In genomic region chr17:41907185-41907556, GRCh38 we compare ENCODE assay signal across 13 cellular contexts. TPM values are rescaled to one million over a fixed set of nuclear protein-coding genes. Genes with fewer than 3 reads are reported as not detected.
DNase-seq lines count a peak whose midpoint lies in the region; ATAC-seq and TF ChIP-seq lines count a peak whose summit lies in the region.
"Had no signal": no experiment of that assay in that cellular context is flagged by ENCODE, and none has a peak within 500 bp of the region (broad histone marks: within the 10 kb centered on the region; RNA-seq: fewer than 3 reads in every experiment).

No MANE protein-coding gene starts in this region.

- TF ChIP-seq POLR2A in IMR-90 (IDR thresholded peaks at IDR 0.05; ENCODE audit: low read depth, low read length) = no peak

- H3K27me3 ChIP-seq in IMR-90 (ENCODE audit: control insufficient read depth, insufficient read depth, low read length) (no peaks in the 10 kb centered on the region), neural progenitor cell (no peaks in the 10 kb centered on the region)
- H3K27me3 ChIP-seq: tibial nerve had no signal

- peak overlapping the region; percentile 29 to 68; a peak in 3 of 4 replicates for H4K8ac ChIP-seq in IMR-90 (ENCODE audit: low read depth in 2 of 2, low read length in 2 of 2)

- no peaks in the 10 kb centered on the region for H3K9me3 ChIP-seq in IMR-90 (ENCODE audit: control insufficient read depth, insufficient read depth, low read length)
- H3K9me3 ChIP-seq in neural progenitor cell (ENCODE audit: low read depth) = no peaks in the 10 kb centered on the region
- H3K9me3 ChIP-seq: tibial nerve had no signal

- H3K27me3 Mint-ChIP-seq in brain = no peaks in the 10 kb centered on the region
- peaks cover 3% of the 10 kb centered on the region for H3K27me3 Mint-ChIP-seq in neural progenitor cell (ENCODE audit: insufficient read depth, low read depth)
- H3K27me3 Mint-ChIP-seq in natural killer cell treated with Interleukin-12 subunit alpha and Interleukin-12 subunit beta and Interleukin-15 and Interleukin-18, amount 100 ng/mL, for 72 hours = no peaks in the 10 kb centered on the region
- H3K27me3 Mint-ChIP-seq: activated naive CD8-positive, alpha-beta T cell treated with anti-CD3 and anti-CD28 coated beads, Interleukin-2, amount 10 ng/mL, durations not matched to agents 7 days and 5 days had no signal

- H2AFZ ChIP-seq in IMR-90 (replicated peaks; ENCODE audit: low read length, poor library complexity) (no peak overlapping the region), neural progenitor cell (replicated peaks) (no peak overlapping the region)

- peaks cover 39% of the 10 kb centered on the region for H4K20me1 ChIP-seq in IMR-90 (ENCODE audit: insufficient read depth, low read length)
- H4K20me1 ChIP-seq in neural progenitor cell (ENCODE audit: low read depth) = peaks cover 39% of the 10 kb centered on the region

- WGBS in IMR-90 (ENCODE audit: extremely low coverage in 2 of 2, insufficient read length in 1 of 2), 2 experiments = 36% methylated on average over 3 of the region's 8 CpGs; no CpG with 5 or more reads in 1 of the 2 experiments

- 0 out of 2 replicates have a peak, but pooled peaks have one; percentile 18 for TF ChIP-seq RAD21 in IMR-90 (IDR thresholded peaks at IDR 0.05; ENCODE audit: low read length)

- peaks cover 77% of the 10 kb centered on the region for H3K36me3 ChIP-seq in IMR-90 (ENCODE audit: control insufficient read depth, insufficient read depth, low read length)
- peaks cover 4% of the 10 kb centered on the region for H3K36me3 ChIP-seq in neural progenitor cell

- peak overlapping the region in 4 of 5 experiments; percentile 39 to 95 (median 88) for H3K27ac Mint-ChIP-seq in brain
- peak overlapping the region; percentile 42 for H3K27ac Mint-ChIP-seq in neural progenitor cell
- no peak overlapping the region for H3K27ac Mint-ChIP-seq in natural killer cell treated with Interleukin-12 subunit alpha and Interleukin-12 subunit beta and Interleukin-15 and Interleukin-18, amount 100 ng/mL, for 72 hours
- H3K27ac Mint-ChIP-seq: activated naive CD8-positive, alpha-beta T cell treated with anti-CD3 and anti-CD28 coated beads, Interleukin-2, amount 10 ng/mL, durations not matched to agents 7 days and 5 days had no signal

- in situ Hi-C loops in IMR-90 (cut with MboI; ENCODE audit: low sequenced_read_pairs) = no loop called here
- in situ Hi-C loops in G401 (cut with HindIII; ENCODE audit: low sequenced_read_pairs) = no loop called here

- no peak for TF ChIP-seq CTCF in AG09309 (IDR thresholded peaks at IDR 0.05; ENCODE audit: control insufficient read depth, insufficient read depth, low read depth, low read length, missing control alignments)
- TF ChIP-seq CTCF in IMR-90 (conservative IDR thresholded peaks at IDR 0.05; ENCODE audit: low read depth, low read length) = no peak
- TF ChIP-seq CTCF in brain (conservative IDR thresholded peaks at IDR 0.05) = no peak
- TF ChIP-seq CTCF in neural progenitor cell (IDR thresholded peaks at IDR 0.05) = no peak

- H2AK5ac ChIP-seq in IMR-90 (ENCODE audit: low read depth, low read length) = peak overlapping the region; percentile 99

- peak overlapping the region; percentile 65; the same call in 1 of the 2 replicates for H4K5ac ChIP-seq in IMR-90 (ENCODE audit: low read depth, low read length)

- H3K27ac ChIP-seq in IMR-90 (ENCODE audit: insufficient read depth, low read length) (peak overlapping the region; percentile 58), neural progenitor cell (peak overlapping the region; percentile 23)

- H3K4me2 ChIP-seq in IMR-90 (ENCODE audit: low read depth, low read length) (peak overlapping the region; percentile 29; the same call in 1 of the 2 replicates), neural progenitor cell (no peak overlapping the region)

- peak overlapping the region; percentile 68 for H3K14ac ChIP-seq in IMR-90 (replicated peaks; ENCODE audit: low read depth, low read length)

- no TSS peak for BruUV-seq in IMR-90 (replicated peaks; lab: Mats Ljungman, UMichigan)

- H2BK15ac ChIP-seq in IMR-90 (ENCODE audit: low read depth, low read length) = peak overlapping the region; percentile 71; the same call in 2 of the 3 replicates

- H3K23ac ChIP-seq in IMR-90 (ENCODE audit: low read depth, low read length) = peak overlapping the region; percentile 89; the same call in 1 of the 2 replicates

- H3K4me1 ChIP-seq in IMR-90 (ENCODE audit: control insufficient read depth, insufficient read depth, low read length) (peaks cover 33% of the 10 kb centered on the region), neural progenitor cell (no peaks in the 10 kb centered on the region)
- H3K4me1 ChIP-seq: tibial nerve had no signal

- POLR2A ChIA-PET in IMR-90 (lab: Charles Lee; ENCODE audit: unreplicated experiment) = interaction anchor here (0.7 kb wide), 1 partner anchor 16 kb away, joined by 15 read pairs; no protein-coding TSS in a partner anchor

- peak overlapping the region; percentile 29; the same call in 1 of the 2 replicates for H3K56ac ChIP-seq in IMR-90 (ENCODE audit: extremely low read depth, insufficient read depth, low read length)

- H3K18ac ChIP-seq in IMR-90 (ENCODE audit: low read depth, low read length) = peak overlapping the region; percentile 53

- H3K9me1 ChIP-seq in IMR-90 (ENCODE audit: insufficient read depth, low read length) = peaks cover 41% of the 10 kb centered on the region

- H3F3A ChIP-seq in neural progenitor cell (ENCODE audit: low read depth) = peaks cover 6% of the 10 kb centered on the region

- DNase-seq in AG09309 (ENCODE audit: low read depth) (peak; percentile 33), IMR-90 (peak; percentile 82), neural progenitor cell (ENCODE audit: low spot score) (no peak), G401 (ENCODE audit: low spot score) (no peak)
- no peak for DNase-seq in natural killer cell treated with Interleukin-12 subunit alpha and Interleukin-12 subunit beta and Interleukin-15 and Interleukin-18, amount 100 ng/mL, for 72 hours (ENCODE audit: low spot score)
- DNase-seq in effector CD8-positive, alpha-beta T cell (lab: John Stamatoyannopoulos, UW) = no peak
- DNase-seq: activated CD4-positive, alpha-beta T cell treated with anti-CD3 and anti-CD28 coated beads, Interleukin-2, amount 50 U/mL, for 4 hours; activated naive CD8-positive, alpha-beta T cell treated with anti-CD3 and anti-CD28 coated beads, Interleukin-2, amount 10 ng/mL, durations not matched to agents 7 days and 5 days; NCI-H345; occipital lobe had no signal

- ATAC-seq in IMR-90 (ENCODE audit: low read depth) = peak; percentile 28
- ATAC-seq in natural killer cell treated with Interleukin-12 subunit alpha and Interleukin-12 subunit beta and Interleukin-15 and Interleukin-18, amount 100 ng/mL, for 72 hours = no peak
- ATAC-seq in HG03521 (IDR thresholded peaks at IDR 0.05; ENCODE audit: unreplicated experiment) = no peak

- dilution Hi-C loops in IMR-90 (cut with HindIII; ENCODE audit: low sequenced_read_pairs, unreplicated experiment) = no loop called here

- H4K91ac ChIP-seq in IMR-90 (ENCODE audit: insufficient read depth, low read depth, low read length) = peak overlapping the region; percentile 73; the same call in 1 of the 2 replicates

- H3K9ac ChIP-seq in IMR-90 (ENCODE audit: low read depth, low read length) (0 out of 2 replicates have a peak overlapping the region, but pooled peaks have one; percentile 2), neural progenitor cell (no peak overlapping the region)

- CTCF ChIA-PET in IMR-90 (lab: Yijun Ruan, JAX) = no interaction called here

- H3K9me3 Mint-ChIP-seq in brain (no peaks in the 10 kb centered on the region), neural progenitor cell (no peaks in the 10 kb centered on the region)
- H3K9me3 Mint-ChIP-seq in natural killer cell treated with Interleukin-12 subunit alpha and Interleukin-12 subunit beta and Interleukin-15 and Interleukin-18, amount 100 ng/mL, for 72 hours = no peaks in the 10 kb centered on the region
- H3K9me3 Mint-ChIP-seq: activated naive CD8-positive, alpha-beta T cell treated with anti-CD3 and anti-CD28 coated beads, Interleukin-2, amount 10 ng/mL, durations not matched to agents 7 days and 5 days had no signal

- peak overlapping the region; percentile 91 for H2AK9ac ChIP-seq in IMR-90 (replicated peaks; ENCODE audit: low read depth, low read length, poor library complexity)

- H3K4ac ChIP-seq in IMR-90 (ENCODE audit: low read depth, low read length) = peak overlapping the region; percentile 93

- peaks cover 26% of the 10 kb centered on the region for H3K79me2 ChIP-seq in neural progenitor cell (ENCODE audit: low read depth)

- H3K36me3 Mint-ChIP-seq in brain (peaks cover 68% of the 10 kb centered on the region), neural progenitor cell (peaks cover 41% of the 10 kb centered on the region)
- peaks cover 7% of the 10 kb centered on the region for H3K36me3 Mint-ChIP-seq in natural killer cell treated with Interleukin-12 subunit alpha and Interleukin-12 subunit beta and Interleukin-15 and Interleukin-18, amount 100 ng/mL, for 72 hours

- H3K4me3 ChIP-seq in AG09309 (ENCODE audit: control insufficient read depth, low read depth, low read length) = no peak overlapping the region
- no peak overlapping the region for H3K4me3 ChIP-seq in IMR-90 (ENCODE audit: insufficient read depth, low read depth, low read length)
- no peak overlapping the region for H3K4me3 ChIP-seq in neural progenitor cell
- H3K4me3 ChIP-seq: tibial nerve had no signal

- H3K4me1 Mint-ChIP-seq in brain = peaks cover 14% of the 10 kb centered on the region
- H3K4me1 Mint-ChIP-seq in neural progenitor cell = peaks cover 6% of the 10 kb centered on the region
- H3K4me1 Mint-ChIP-seq in natural killer cell treated with Interleukin-12 subunit alpha and Interleukin-12 subunit beta and Interleukin-15 and Interleukin-18, amount 100 ng/mL, for 72 hours (ENCODE audit: low read depth in 2 of 2) = peaks cover 0 to 5% of the 10 kb centered on the region in 2 donors
- H3K4me1 Mint-ChIP-seq: activated naive CD8-positive, alpha-beta T cell treated with anti-CD3 and anti-CD28 coated beads, Interleukin-2, amount 10 ng/mL, durations not matched to agents 7 days and 5 days had no signal

- H2BK5ac ChIP-seq in IMR-90 (ENCODE audit: low read depth, low read length, poor library complexity, severe bottlenecking) = peak overlapping the region; percentile 78

- peaks cover 63 to 85% of the 10 kb centered on the region in 2 experiments for H3K79me1 ChIP-seq in IMR-90 (ENCODE audit: low read depth in 1 of 2, low read length in 2 of 2)

- peak overlapping the region; percentile 43 for H2BK20ac ChIP-seq in IMR-90 (ENCODE audit: low read depth, low read length)

- peak overlapping the region; percentile 31; the same call in 1 of the 2 replicates for H2BK120ac ChIP-seq in IMR-90 (ENCODE audit: low read depth, low read length)

- intact Hi-C loops in IMR-90 (cut with micrococcal nuclease) = no loop called here

- H3K4me3 Mint-ChIP-seq in brain (peak overlapping the region in 3 of 5 experiments; percentile 30 to 60 (median 49)), neural progenitor cell (peak overlapping the region; percentile 15)
- H3K4me3 Mint-ChIP-seq in natural killer cell treated with Interleukin-12 subunit alpha and Interleukin-12 subunit beta and Interleukin-15 and Interleukin-18, amount 100 ng/mL, for 72 hours = no peak overlapping the region
- H3K4me3 Mint-ChIP-seq: activated naive CD8-positive, alpha-beta T cell treated with anti-CD3 and anti-CD28 coated beads, Interleukin-2, amount 10 ng/mL, durations not matched to agents 7 days and 5 days had no signal

RNA-seq across cellular contexts. Expression of gene ACLY, which starts 11.6 kb away (rescaled TPM):
- 228 and 230 TPM in 2 replicates for total RNA-seq in IMR-90 (2012; rRNA removed)
- polyA plus RNA-seq in IMR-90 (2012; rRNA removed) = 167 and 170 TPM in 2 replicates
- 108 and 143 TPM in 2 replicates for polyA plus RNA-seq in IMR-90 (2012; cell fraction: cytosol; rRNA removed)
- 153 and 170 TPM in 2 replicates for polyA plus RNA-seq in IMR-90 (2012; cell fraction: nucleus; rRNA removed; ENCODE audit: low replicate concordance)
- 126 TPM for polyA plus RNA-seq in brain (ENCODE audit: insufficient read depth, low read depth, low replicate concordance)
- 221 and 273 TPM in 2 replicates for total RNA-seq in neural progenitor cell (ENCODE audit: low replicate concordance)
- total RNA-seq in G401 (2014; rRNA removed; shearing (Covaris generic)) = 193 and 255 TPM in 2 replicates
- 100 to 1,000 TPM; 200 to 243 TPM for total RNA-seq in natural killer cell treated with Interleukin-12 subunit alpha and Interleukin-12 subunit beta and Interleukin-15 and Interleukin-18, amount 100 ng/mL, for 72 hours

RNA-seq across cellular contexts. Expression of gene ODAD4, which starts 23.2 kb away (rescaled TPM):
- total RNA-seq in IMR-90 (2012; rRNA removed) = 0.54 and 0.56 TPM in 2 replicates
- 0.37 and 0.38 TPM in 2 replicates for polyA plus RNA-seq in IMR-90 (2012; rRNA removed)
- polyA plus RNA-seq in IMR-90 (2012; cell fraction: cytosol; rRNA removed) = 0.13 and 0.24 TPM in 2 replicates
- 0.51 and 0.54 TPM in 2 replicates for polyA plus RNA-seq in IMR-90 (2012; cell fraction: nucleus; rRNA removed; ENCODE audit: low replicate concordance)
- 6.2 TPM for polyA plus RNA-seq in brain (ENCODE audit: insufficient read depth, low read depth, low replicate concordance)
- total RNA-seq in neural progenitor cell (ENCODE audit: low replicate concordance) = 4.1 and 4.6 TPM in 2 replicates
- 1.7 TPM in 1 of 2 replicates, not detected in the other for total RNA-seq in G401 (2014; rRNA removed; shearing (Covaris generic))
- 1 to 10 TPM in 1 of 2 donors, under 1 TPM in 1; 0.12 to 1.0 TPM for total RNA-seq in natural killer cell treated with Interleukin-12 subunit alpha and Interleukin-12 subunit beta and Interleukin-15 and Interleukin-18, amount 100 ng/mL, for 72 hours

RNA-seq across cellular contexts. Expression of gene KLHL11, which starts 41.9 kb away (rescaled TPM):
- total RNA-seq in IMR-90 (2012; rRNA removed) (38.5 and 43.6 TPM in 2 replicates), neural progenitor cell (ENCODE audit: low replicate concordance) (28.5 and 33.3 TPM in 2 replicates)
- polyA plus RNA-seq in IMR-90 (2012; rRNA removed) (3.5 and 4.1 TPM in 2 replicates), brain (ENCODE audit: insufficient read depth, low read depth, low replicate concordance) (2.2 TPM)
- 1.5 TPM in 2 replicates for polyA plus RNA-seq in IMR-90 (2012; cell fraction: cytosol; rRNA removed)
- polyA plus RNA-seq in IMR-90 (2012; cell fraction: nucleus; rRNA removed; ENCODE audit: low replicate concordance) = 1.5 and 3.6 TPM in 2 replicates
- total RNA-seq in G401 (2014; rRNA removed; shearing (Covaris generic)) = 13.4 and 16.2 TPM in 2 replicates
- total RNA-seq in natural killer cell treated with Interleukin-12 subunit alpha and Interleukin-12 subunit beta and Interleukin-15 and Interleukin-18, amount 100 ng/mL, for 72 hours = 10 to 100 TPM; 14.9 to 15.7 TPM

RNA-seq across cellular contexts. Expression of gene CNP, which starts 59.4 kb away (rescaled TPM):
- 45.5 and 50.3 TPM in 2 replicates for total RNA-seq in IMR-90 (2012; rRNA removed)
- polyA plus RNA-seq in IMR-90 (2012; rRNA removed) = 46.4 and 56.5 TPM in 2 replicates
- polyA plus RNA-seq in IMR-90 (2012; cell fraction: cytosol; rRNA removed) = 41.3 and 45.2 TPM in 2 replicates
- 22.1 and 29.8 TPM in 2 replicates for polyA plus RNA-seq in IMR-90 (2012; cell fraction: nucleus; rRNA removed; ENCODE audit: low replicate concordance)
- polyA plus RNA-seq in brain (ENCODE audit: insufficient read depth, low read depth, low replicate concordance) = 808 TPM
- total RNA-seq in neural progenitor cell (ENCODE audit: low replicate concordance) = 38.6 and 70.3 TPM in 2 replicates
- total RNA-seq in G401 (2014; rRNA removed; shearing (Covaris generic)) = 55.4 and 76.7 TPM in 2 replicates
- total RNA-seq in natural killer cell treated with Interleukin-12 subunit alpha and Interleukin-12 subunit beta and Interleukin-15 and Interleukin-18, amount 100 ng/mL, for 72 hours = 10 to 100 TPM; 55.6 to 81.9 TPM

Comparison
In these comparisons a context has a peak if more than half of its experiments do, and no peak if none do; other contexts are left out.
1. DNase-seq: peak in AG09309 (single experiment) and IMR-90 (single experiment); none in neural progenitor cell (single experiment), G401 (single experiment), natural killer cell treated with Interleukin-12 subunit alpha and Interleukin-12 subunit beta and Interleukin-15 and Interleukin-18, amount 100 ng/mL, for 72 hours (single experiment) and effector CD8-positive, alpha-beta T cell (single experiment).
2. H3K27ac Mint-ChIP-seq: peak in brain (4 of 5) and neural progenitor cell (single experiment); none in natural killer cell treated with Interleukin-12 subunit alpha and Interleukin-12 subunit beta and Interleukin-15 and Interleukin-18, amount 100 ng/mL, for 72 hours (0 of 2).